Comparison of ENCODE assay signal across 8 cellular contexts in the genomic region with DNA sequence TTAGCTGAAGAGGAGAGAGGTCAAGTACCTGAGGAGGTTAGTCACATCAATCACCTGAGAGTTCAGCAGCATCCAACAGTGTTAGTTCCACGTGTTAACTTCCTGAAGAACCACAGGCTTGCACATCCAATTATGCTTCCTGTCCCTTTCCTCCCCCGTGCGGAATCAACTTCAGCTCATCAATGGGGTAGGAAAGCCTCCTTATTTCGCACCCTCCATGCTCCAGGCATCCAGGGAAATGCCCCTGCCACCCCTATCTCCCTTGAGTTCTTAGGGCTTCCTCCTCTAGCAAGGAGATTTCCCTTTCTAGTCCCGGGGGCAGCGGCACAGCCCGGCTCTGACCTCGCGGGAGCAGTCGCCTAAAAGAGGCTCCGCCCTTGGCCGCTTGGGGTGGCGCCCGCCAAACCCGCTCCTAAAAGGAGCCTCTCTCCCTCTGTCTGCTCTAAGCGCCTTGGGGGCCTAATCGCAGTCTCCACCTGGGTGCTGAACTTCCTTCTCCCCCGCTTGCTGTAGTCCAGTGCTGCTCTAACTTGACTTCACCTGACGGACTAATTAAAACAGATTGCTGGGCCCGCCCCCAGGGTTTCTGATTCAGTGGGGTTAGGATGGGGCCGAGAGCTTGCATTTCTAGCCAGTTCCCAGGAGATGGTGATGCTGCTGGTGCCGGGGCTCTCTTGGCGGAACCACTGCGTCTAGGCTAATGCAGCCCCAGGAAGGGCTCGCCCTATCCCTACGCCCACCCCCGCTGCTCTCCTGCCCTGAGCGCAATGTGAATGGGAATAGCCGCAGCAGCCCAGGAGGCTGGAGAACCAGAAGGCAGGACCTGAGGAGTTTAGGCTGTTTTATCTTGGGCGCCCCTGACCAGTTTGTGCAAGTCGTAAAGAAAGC. TPM values are rescaled to one million over a fixed set of nuclear protein-coding genes. Genes with fewer than 3 reads are reported as not detected.
DNase-seq lines count a peak whose midpoint lies in the region; ATAC-seq and TF ChIP-seq lines count a peak whose summit lies in the region.

No MANE protein-coding gene starts in this region.

- H3K36me3 ChIP-seq in ascending aorta = no peaks in the 10 kb centered on the region

- H3K27ac ChIP-seq in ascending aorta = no peak overlapping the region

- no peaks in the 10 kb centered on the region for H3K9me3 ChIP-seq in ascending aorta

- intact Hi-C loops in ascending aorta (cut with DNase I) = loop anchor here (5.0 kb wide), 1 partner anchor 54 kb away; a partner anchor contains a TSS

- H3K27me3 ChIP-seq in ascending aorta = no peaks in the 10 kb centered on the region

- ATAC-seq in GM19351 (IDR thresholded peaks at IDR 0.05; ENCODE audit: unreplicated experiment) (peak; percentile 37), HG02970 (IDR thresholded peaks at IDR 0.05; ENCODE audit: low FRiP score, unreplicated experiment) (no peak)
- ATAC-seq in stimulated activated naive CD8-positive, alpha-beta T cell treated with anti-CD3 and anti-CD28 coated beads, Interleukin-15, Interleukin-2, amounts not matched to agents 100 U/mL and 50 U/mL, for 24 hours = peak; percentile 24

- DNase-seq in COLO668 (lab: John Stamatoyannopoulos, UW; ENCODE audit: unreplicated experiment) (peak; percentile 71), NCI-H82 (lab: John Stamatoyannopoulos, UW) (peak; percentile 87), ascending aorta (ENCODE audit: low spot score in 2 of 2) (peak in 1 of 2 donors; percentile 69), islet precursor cell (peak; percentile 81), SKM-1 (lab: John Stamatoyannopoulos, UW; ENCODE audit: unreplicated experiment) (no peak)
- DNase-seq in stimulated activated naive CD8-positive, alpha-beta T cell treated with anti-CD3 and anti-CD28 coated beads, Interleukin-15, Interleukin-2, amounts not matched to agents 100 U/mL and 50 U/mL, for 24 hours = peak; percentile 67

- H3K4me3 ChIP-seq in ascending aorta = peak overlapping the region; percentile 42 to 60

- no peak for TF ChIP-seq CTCF in ascending aorta (IDR thresholded peaks at IDR 0.05)

- peaks cover 6 to 22% of the 10 kb centered on the region in 2 donors for H3K4me1 ChIP-seq in ascending aorta

RNA-seq across cellular contexts. Expression of a gene that starts 3.4 kb away (rescaled TPM):
- 22.7 TPM for total RNA-seq in ascending aorta

RNA-seq across cellular contexts. Expression of a gene that starts 54.6 kb away (rescaled TPM):
- total RNA-seq in ascending aorta = 79.7 TPM
